In the genomic region with DNA sequence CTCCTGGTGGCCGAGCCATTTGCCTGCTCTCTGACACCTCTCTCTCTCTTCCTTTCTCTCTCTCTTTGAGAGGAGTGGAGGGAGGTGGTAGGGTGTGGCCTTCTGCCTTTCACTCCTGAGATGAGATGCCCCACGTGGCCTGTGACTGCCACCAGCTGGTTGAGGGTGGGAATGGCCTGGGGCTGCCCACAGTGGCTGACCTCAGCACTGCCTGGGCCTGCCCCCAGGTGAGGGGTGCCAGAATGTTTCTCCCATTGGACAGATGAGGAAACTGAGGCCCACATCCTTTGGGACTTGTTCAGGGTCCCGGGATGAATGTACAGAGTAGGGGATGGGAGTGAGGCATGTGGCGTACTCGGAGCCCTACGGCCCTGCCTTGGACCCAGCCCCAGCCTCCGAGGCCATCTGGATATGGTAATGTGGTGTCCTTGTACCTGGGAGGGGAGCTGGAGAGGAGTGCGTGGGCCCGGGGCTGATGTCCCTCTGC, we compare ENCODE assay signal across 6 cellular contexts. TPM values are rescaled to one million over a fixed set of nuclear protein-coding genes. Genes with fewer than 3 reads are reported as not detected.
DNase-seq lines count a peak whose midpoint lies in the region; ATAC-seq and TF ChIP-seq lines count a peak whose summit lies in the region.

No MANE protein-coding gene starts in this region.

- H3K27ac ChIP-seq in left ventricle myocardium inferior (replicated peaks), result no peak overlapping the region
- peak overlapping the region in 2 of 4 donors; percentile 57 to 74 for H3K27ac ChIP-seq in upper lobe of left lung

- TF ChIP-seq CTCF in left ventricle myocardium inferior (IDR thresholded peaks at IDR 0.05; ENCODE audit: borderline replicate concordance) (peak; percentile 57), upper lobe of left lung (IDR thresholded peaks at IDR 0.05) (peak in 5 of 6 experiments; percentile 61 to 89 (median 76))

- no peak for TF ChIP-seq EP300 in upper lobe of left lung (IDR thresholded peaks at IDR 0.05)

- H3K4me1 ChIP-seq in left ventricle myocardium inferior (peaks cover 15% of the 10 kb centered on the region), upper lobe of left lung (peaks cover 4 to 18% (median 5%) of the 10 kb centered on the region in 4 donors)

- H3K4me3 ChIP-seq in left ventricle myocardium inferior (no peak overlapping the region), upper lobe of left lung (no peak overlapping the region)

- no peaks in the 10 kb centered on the region for H3K9me3 Mint-ChIP-seq in activated CD4-positive, alpha-beta T cell treated with anti-CD3 and anti-CD28 coated beads for 36 hours (ENCODE audit: low read depth)

- H3K36me3 ChIP-seq in left ventricle myocardium inferior, result peaks cover 39% of the 10 kb centered on the region
- peaks cover 6 to 71% (median 42%) of the 10 kb centered on the region in 4 donors for H3K36me3 ChIP-seq in upper lobe of left lung

- H3K4me1 Mint-ChIP-seq in activated CD4-positive, alpha-beta T cell treated with anti-CD3 and anti-CD28 coated beads for 36 hours, result peaks cover 6% of the 10 kb centered on the region

- POLR2A ChIA-PET in activated CD4-positive, alpha-beta T cell treated with anti-CD3 and anti-CD28 coated beads for 36 hours (lab: Charles Lee), result no interaction called here

- peaks cover 12% of the 10 kb centered on the region for H3K36me3 Mint-ChIP-seq in activated CD4-positive, alpha-beta T cell treated with anti-CD3 and anti-CD28 coated beads for 36 hours (ENCODE audit: low read depth)

- CTCF ChIA-PET in activated CD4-positive, alpha-beta T cell treated with anti-CD3 and anti-CD28 coated beads for 36 hours (lab: Charles Lee), result interaction anchor here (0.6 to 1.7 kb wide), 6 partner anchors 8 to 106 kb away, joined by 3 to 5 read pairs (median 3); partner anchors contain the start of genes FBXO44 and FBXO6

- H3K27me3 ChIP-seq in left ventricle myocardium inferior (ENCODE audit: low read depth), result no peaks in the 10 kb centered on the region
- no peaks in the 10 kb centered on the region for H3K27me3 ChIP-seq in upper lobe of left lung

- 63 to 74% methylated on average over 8 to 9 of the region's 9 CpGs for WGBS in upper lobe of left lung, 2 donors

- DNase-seq in CD1c-positive myeloid dendritic cell (ENCODE audit: extremely low spot score), result peak; percentile 69
- DNase-seq in activated CD4-positive, alpha-beta T cell treated with anti-CD3 and anti-CD28 coated beads for 36 hours, result peak; percentile 84
- DNase-seq in left ventricle myocardium inferior, result peak; percentile 33
- peak in 1 of 2 donors; percentile 81 for DNase-seq in upper lobe of left lung

- H3K4me3 Mint-ChIP-seq in activated CD4-positive, alpha-beta T cell treated with anti-CD3 and anti-CD28 coated beads for 36 hours, result no peak overlapping the region

- H3K27ac Mint-ChIP-seq in activated CD4-positive, alpha-beta T cell treated with anti-CD3 and anti-CD28 coated beads for 36 hours, result peak overlapping the region; percentile 74

- H3K9me3 ChIP-seq in left ventricle myocardium inferior (replicated peaks) (no peaks in the 10 kb centered on the region), upper lobe of left lung (no peaks in the 10 kb centered on the region)

- intact Hi-C loops in activated CD4-positive, alpha-beta T cell treated with anti-CD3 and anti-CD28 coated beads for 36 hours (cut with DNase I, micrococcal nuclease), result loop anchor here in 1 of 2 experiments (1.0 to 2.0 kb wide), 3 partner anchors 68 to 712 kb away; partner anchors contain the start of gene MAD2L2
- intact Hi-C loops in left ventricle myocardium inferior (cut with micrococcal nuclease), result no loop called here

- TF ChIP-seq POLR2A in upper lobe of left lung (IDR thresholded peaks at IDR 0.05), result no peak

- H3K27me3 Mint-ChIP-seq in activated CD4-positive, alpha-beta T cell treated with anti-CD3 and anti-CD28 coated beads for 36 hours, result no peaks in the 10 kb centered on the region

- peak; percentile 66 for ATAC-seq in HG03354 (IDR thresholded peaks at IDR 0.05; ENCODE audit: poor library complexity, severe bottlenecking, unreplicated experiment)
- ATAC-seq in activated CD4-positive, alpha-beta T cell treated with anti-CD3 and anti-CD28 coated beads for 36 hours, result peak; percentile 98
- peak; percentile 72 to 84 for ATAC-seq in upper lobe of left lung (ENCODE audit: low FRiP score in 2 of 2)
- no peak for ATAC-seq in GM21786 (IDR thresholded peaks at IDR 0.05; ENCODE audit: unreplicated experiment)

RNA-seq across cellular contexts. Expression of gene C1orf167, which starts 12.7 kb away (rescaled TPM):
- not detected for total RNA-seq in activated CD4-positive, alpha-beta T cell treated with anti-CD3 and anti-CD28 coated beads for 36 hours
- total RNA-seq in left ventricle myocardium inferior (2.5 TPM), upper lobe of left lung (10 to 100 TPM in 2 of 6 donors, 1 to 10 TPM in 4; 1.0 to 14.3 (median 8.8) TPM)

RNA-seq across cellular contexts. Expression of gene AGTRAP, which starts 13.3 kb away (rescaled TPM):
- 10 to 100 TPM; 13.2 to 13.3 TPM for total RNA-seq in activated CD4-positive, alpha-beta T cell treated with anti-CD3 and anti-CD28 coated beads for 36 hours
- total RNA-seq in left ventricle myocardium inferior (16.6 TPM), upper lobe of left lung (10 to 100 TPM; 52.2 to 80.1 (median 68.7) TPM)

RNA-seq across cellular contexts. Expression of gene MTHFR, which starts 56.5 kb away (rescaled TPM):
- 10 to 100 TPM; 11.2 to 11.6 TPM for total RNA-seq in activated CD4-positive, alpha-beta T cell treated with anti-CD3 and anti-CD28 coated beads for 36 hours
- total RNA-seq in left ventricle myocardium inferior (40.1 TPM), upper lobe of left lung (100 to 1,000 TPM in 2 of 6 donors, 10 to 100 TPM in 4; 51.5 to 163 (median 58.2) TPM)

RNA-seq across cellular contexts. Expression of gene CLCN6, which starts 56.7 kb away (rescaled TPM):
- total RNA-seq in activated CD4-positive, alpha-beta T cell treated with anti-CD3 and anti-CD28 coated beads for 36 hours, result 1 to 10 TPM; 9.4 to 9.5 TPM
- total RNA-seq in left ventricle myocardium inferior, result 16.1 TPM
- total RNA-seq in upper lobe of left lung, result 10 to 100 TPM; 21.6 to 96.4 (median 33.0) TPM

RNA-seq across cellular contexts. Expression of gene DRAXIN, which starts 57.7 kb away (rescaled TPM):
- total RNA-seq in activated CD4-positive, alpha-beta T cell treated with anti-CD3 and anti-CD28 coated beads for 36 hours, result under 1 TPM; 0.02 to 0.04 TPM
- total RNA-seq in left ventricle myocardium inferior (0.05 TPM), upper lobe of left lung (under 1 TPM in 2 of 6 donors, not detected in 4; 0.11 to 0.17 TPM)
